In the genomic region with DNA sequence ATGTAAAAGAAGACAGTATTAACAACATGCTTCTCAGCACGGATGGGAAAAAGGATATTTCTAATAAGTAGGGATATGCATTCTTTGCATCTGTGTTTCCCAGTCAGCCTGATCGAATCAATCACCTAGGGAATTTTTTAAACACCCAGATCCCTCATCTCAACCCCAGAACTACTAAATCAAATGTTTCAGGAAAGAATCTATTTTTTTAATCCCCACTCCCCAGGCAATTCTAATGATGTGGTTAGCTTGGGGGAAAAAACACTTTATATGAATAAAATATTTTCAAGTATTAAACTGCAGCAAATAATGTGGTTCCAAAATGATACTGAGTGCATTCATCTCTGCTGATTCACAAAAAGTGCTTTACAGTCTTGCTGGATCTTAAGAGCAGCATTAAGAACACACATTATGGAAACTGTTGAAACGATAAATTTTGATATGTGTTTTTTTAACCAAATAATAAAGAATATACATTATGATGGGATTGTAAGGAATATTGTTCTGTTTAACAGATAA, we compare ENCODE assay signal across 34 cellular contexts.
"Had no signal": no experiment of that assay in that cellular context is flagged by ENCODE, and none has a peak within 500 bp of the region (broad histone marks: within the 10 kb centered on the region; RNA-seq: fewer than 3 reads in every experiment).

No MANE protein-coding gene starts in this region.

- H3K4me3 Mint-ChIP-seq: activated CD4-positive, alpha-beta T cell treated with anti-CD3 and anti-CD28 coated beads, Interleukin-2, amount 10 ng/mL, durations not matched to agents 24 days and 14 days; activated CD8-positive, alpha-beta T cell treated with anti-CD3 and anti-CD28 coated beads for 36 hours; activated naive CD4-positive, alpha-beta T cell treated with anti-CD3 and anti-CD28 coated beads for 36 hours; activated naive CD8-positive, alpha-beta T cell; activated naive CD8-positive, alpha-beta T cell treated with anti-CD3 and anti-CD28 coated beads, Interleukin-2, amount 50 U/mL, for 24 hours; activated T-cell treated with anti-CD3 and anti-CD28 coated beads, Interleukin-2, amount 50 U/mL, for 72 hours; activated T-helper 17 cell treated with anti-CD3 and anti-CD28 coated beads, Interleukin-2, amount 50 U/mL, for 72 hours; brain had no signal

- H3K4me3 ChIP-seq: ascending aorta, Peyer's patch, SJSA1 had no signal

- DNase-seq: activated CD4-positive, alpha-beta T cell treated with anti-CD3 and anti-CD28 coated beads, Interleukin-2, amount 10 ng/mL, durations not matched to agents 24 days and 14 days; activated CD4-positive, alpha-beta T cell treated with anti-CD3 and anti-CD28 coated beads, Interleukin-2, amount 50 U/mL, for 4 hours; activated CD8-positive, alpha-beta T cell treated with anti-CD3 and anti-CD28 coated beads for 36 hours; activated effector memory CD4-positive, alpha-beta T cell treated with anti-CD3 and anti-CD28 coated beads, Interleukin-2, amount 50 U/mL, for 16 hours; activated naive CD4-positive, alpha-beta T cell treated with anti-CD3 and anti-CD28 coated beads for 36 hours; activated naive CD8-positive, alpha-beta T cell treated with anti-CD3 and anti-CD28 coated beads, Interleukin-2, amount 50 U/mL, for 24 hours; activated T-cell treated with anti-CD3 and anti-CD28 coated beads, Interleukin-2, amount 50 U/mL, for 1 hour; activated T-cell treated with anti-CD3 and anti-CD28 coated beads, Interleukin-2, amount 50 U/mL, for 72 hours; amniotic stem cell; caudate nucleus; cerebellar nuclear complex; Kasumi-1; KBM-7; MM.1S; MV-4-11; NCI-H1092; NCI-H1436 treated with DMSO at 0.1 percent for 48 hours; NCI-H1694 treated with DMSO at 0.1 percent for 48 hours; NCI-H2029; NCI-H345; NCI-H524 treated with DMSO at 0.1 percent for 48 hours; NK-92 treated with Interleukin-12 subunit alpha and Interleukin-12 subunit beta, amount 100 ng/mL, for 24 hours; PC-3; Peyer's patch; RPMI8226; SHP77 treated with DMSO at 0.1 percent for 48 hours; T1000 had no signal

- H3K27ac ChIP-seq: ascending aorta, Peyer's patch, SJSA1 had no signal

- H3K36me3 ChIP-seq: ascending aorta, Peyer's patch, SJSA1 had no signal

- H3K9me3 ChIP-seq: ascending aorta, Peyer's patch, SJSA1 had no signal

- H3K4me1 ChIP-seq: ascending aorta, Peyer's patch, SJSA1 had no signal

- FAIRE-seq: bronchial epithelial cell, colon had no signal

- ATAC-seq: activated CD8-positive, alpha-beta T cell treated with anti-CD3 and anti-CD28 coated beads for 36 hours; activated naive CD8-positive, alpha-beta T cell treated with anti-CD3 and anti-CD28 coated beads, Interleukin-2, amount 50 U/mL, for 24 hours; activated T-cell treated with anti-CD3 and anti-CD28 coated beads, Interleukin-2, amount 50 U/mL, for 72 hours; activated T-helper 17 cell treated with anti-CD3 and anti-CD28 coated beads, Interleukin-2, amount 50 U/mL, for 72 hours; PC-3 had no signal

- H3K27me3 ChIP-seq: ascending aorta, Peyer's patch, SJSA1 had no signal

- H3K4me1 Mint-ChIP-seq: activated naive CD8-positive, alpha-beta T cell treated with anti-CD3 and anti-CD28 coated beads, Interleukin-2, amount 50 U/mL, for 24 hours; activated T-helper 17 cell treated with anti-CD3 and anti-CD28 coated beads, Interleukin-2, amount 50 U/mL, for 72 hours had no signal

- H3K27me3 Mint-ChIP-seq: activated naive CD8-positive, alpha-beta T cell had no signal

- H3K36me3 Mint-ChIP-seq: activated naive CD8-positive, alpha-beta T cell; brain had no signal

- H3K9me3 Mint-ChIP-seq: activated CD4-positive, alpha-beta T cell treated with anti-CD3 and anti-CD28 coated beads, Interleukin-2, amount 10 ng/mL, durations not matched to agents 24 days and 14 days; activated CD8-positive, alpha-beta T cell treated with anti-CD3 and anti-CD28 coated beads for 36 hours; activated naive CD4-positive, alpha-beta T cell treated with anti-CD3 and anti-CD28 coated beads for 36 hours; activated T-cell treated with anti-CD3 and anti-CD28 coated beads, Interleukin-2, amount 50 U/mL, for 72 hours; activated T-helper 17 cell treated with anti-CD3 and anti-CD28 coated beads, Interleukin-2, amount 50 U/mL, for 72 hours; brain had no signal

- H3K27ac Mint-ChIP-seq: activated CD4-positive, alpha-beta T cell treated with anti-CD3 and anti-CD28 coated beads, Interleukin-2, amount 10 ng/mL, durations not matched to agents 24 days and 14 days; activated CD8-positive, alpha-beta T cell treated with anti-CD3 and anti-CD28 coated beads for 36 hours; activated naive CD4-positive, alpha-beta T cell treated with anti-CD3 and anti-CD28 coated beads for 36 hours; activated naive CD8-positive, alpha-beta T cell; activated naive CD8-positive, alpha-beta T cell treated with anti-CD3 and anti-CD28 coated beads, Interleukin-2, amount 50 U/mL, for 24 hours; activated T-cell treated with anti-CD3 and anti-CD28 coated beads, Interleukin-2, amount 50 U/mL, for 72 hours; activated T-helper 17 cell treated with anti-CD3 and anti-CD28 coated beads, Interleukin-2, amount 50 U/mL, for 72 hours; brain had no signal
